In the genomic region with DNA sequence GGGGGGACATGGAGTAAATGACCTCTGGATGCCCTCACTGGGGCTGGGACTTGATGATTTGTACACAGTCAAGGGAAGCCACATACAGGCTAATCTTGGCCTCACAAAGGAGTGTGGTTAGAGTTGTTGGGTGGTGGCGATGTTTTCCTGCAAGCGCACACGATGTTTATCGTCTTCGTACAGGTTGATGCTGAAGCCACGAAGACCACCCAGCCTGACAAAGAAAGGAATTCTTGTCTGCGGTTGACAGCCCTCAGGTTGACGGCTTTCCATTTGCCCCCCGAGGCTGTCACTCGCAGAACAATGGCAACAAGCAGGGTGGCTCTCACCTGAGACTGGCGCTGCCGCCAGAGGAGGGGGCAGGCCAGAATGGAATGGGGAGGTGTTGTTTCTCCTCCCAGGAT, we compare ENCODE assay signal across 12 cellular contexts. TPM values are rescaled to one million over a fixed set of nuclear protein-coding genes. Genes with fewer than 3 reads are reported as not detected.
DNase-seq lines count a peak whose midpoint lies in the region; ATAC-seq lines count a peak whose summit lies in the region.
"Had no signal": no experiment of that assay in that cellular context is flagged by ENCODE, and none has a peak within 500 bp of the region (broad histone marks: within the 10 kb centered on the region; RNA-seq: fewer than 3 reads in every experiment).

No MANE protein-coding gene starts in this region.

- no peaks in the 10 kb centered on the region for H3K9me3 Mint-ChIP-seq in CD4-positive, alpha-beta memory T cell

- H3K4me3 Mint-ChIP-seq in CD4-positive, alpha-beta memory T cell, result peak overlapping the region in 5 of 8 donors; percentile 27 to 55 (median 46)

- intact Hi-C loops in CD4-positive, alpha-beta memory T cell (cut with micrococcal nuclease), result loop anchor here (5.0 kb wide), 1 partner anchor 91 kb away; no protein-coding TSS in a partner anchor

- peaks cover 27% of the 10 kb centered on the region for H3K4me1 ChIP-seq in CD4-positive, alpha-beta memory T cell (ENCODE audit: insufficient read depth, low read length)
- H3K4me1 ChIP-seq in HUES48 (ENCODE audit: control insufficient read depth, insufficient read depth, low read length), result peaks cover 22% of the 10 kb centered on the region
- H3K4me1 ChIP-seq: colonic mucosa had no signal

- H3K4me3 ChIP-seq in CD4-positive, alpha-beta memory T cell (ENCODE audit: low read length in 2 of 2), result no peak overlapping the region
- peak overlapping the region; percentile 13; the same call in 1 of the 2 replicates for H3K4me3 ChIP-seq in HUES48 (ENCODE audit: low read depth, low read length)
- H3K4me3 ChIP-seq in MG63, result no peak overlapping the region
- H3K4me3 ChIP-seq: colonic mucosa, ovary, sigmoid colon had no signal

- H3K36me3 ChIP-seq in CD4-positive, alpha-beta memory T cell (ENCODE audit: insufficient read depth, low read length), result no peaks in the 10 kb centered on the region
- H3K36me3 ChIP-seq in HUES48 (ENCODE audit: control insufficient read depth, insufficient read depth, low read length) (no peaks in the 10 kb centered on the region), MG63 (no peaks in the 10 kb centered on the region)
- H3K36me3 ChIP-seq: colonic mucosa, ovary, sigmoid colon had no signal

- ATAC-seq in GM21381 (IDR thresholded peaks at IDR 0.05; ENCODE audit: unreplicated experiment) (no peak), GM18867 (IDR thresholded peaks at IDR 0.05; ENCODE audit: unreplicated experiment) (no peak), HG03045 (IDR thresholded peaks at IDR 0.05; ENCODE audit: unreplicated experiment) (no peak)

- H3K36me3 Mint-ChIP-seq in CD4-positive, alpha-beta memory T cell, result no peaks in the 10 kb centered on the region

- CTCF ChIA-PET in CD4-positive, alpha-beta memory T cell (lab: Charles Lee; ENCODE audit: partially characterized antibody), result interaction anchor here (0.6 to 5.4 kb wide), 2 partner anchors 190 to 324 kb away, joined by 3 to 32 read pairs; no protein-coding TSS in a partner anchor

- DNase-seq in CD4-positive, alpha-beta memory T cell, result no peak
- peak; percentile 15 for DNase-seq in astrocyte of the hippocampus (ENCODE audit: low read depth, low spot score)
- peak; percentile 66 for DNase-seq in islet precursor cell
- no peak for DNase-seq in MG63
- DNase-seq: sigmoid colon had no signal

- peak overlapping the region in 4 of 7 donors; percentile 30 to 57 (median 43) for H3K27ac Mint-ChIP-seq in CD4-positive, alpha-beta memory T cell

- peaks cover 16 to 37% (median 23%) of the 10 kb centered on the region in 4 donors for H3K4me1 Mint-ChIP-seq in CD4-positive, alpha-beta memory T cell

- no peak overlapping the region for H3K27ac ChIP-seq in CD4-positive, alpha-beta memory T cell (ENCODE audit: low read depth, low read length)
- no peak overlapping the region for H3K27ac ChIP-seq in HUES48 (ENCODE audit: low read depth, low read length)
- H3K27ac ChIP-seq: colonic mucosa, KMS-11, ovary, sigmoid colon had no signal

- peaks cover 4 to 7% of the 10 kb centered on the region in 2 donors for H3K27me3 Mint-ChIP-seq in CD4-positive, alpha-beta memory T cell

- H3K9ac ChIP-seq in HUES48 (ENCODE audit: low read depth, low read length), result no peak overlapping the region
- H3K9ac ChIP-seq: KMS-11 had no signal

- POLR2A ChIA-PET in CD4-positive, alpha-beta memory T cell (lab: Charles Lee; ENCODE audit: partially characterized antibody), result no interaction called here

- peaks cover 10% of the 10 kb centered on the region for H3K27me3 ChIP-seq in CD4-positive, alpha-beta memory T cell (ENCODE audit: insufficient read depth, low read length)
- H3K27me3 ChIP-seq in HUES48 (ENCODE audit: control insufficient read depth, insufficient read depth, low read length), result 0 out of 2 replicates have a peak, but pooled peaks cover 7% of the 10 kb centered on the region
- no peaks in the 10 kb centered on the region for H3K27me3 ChIP-seq in MG63
- H3K27me3 ChIP-seq: colonic mucosa, ovary had no signal

- no peaks in the 10 kb centered on the region for H3K9me3 ChIP-seq in CD4-positive, alpha-beta memory T cell (ENCODE audit: control insufficient read depth in 1 of 2, low read length in 2 of 2)
- H3K9me3 ChIP-seq in HUES48 (ENCODE audit: control insufficient read depth, insufficient read depth, low read length) (no peaks in the 10 kb centered on the region), MG63 (peaks cover 2% of the 10 kb centered on the region)
- H3K9me3 ChIP-seq: colonic mucosa, ovary, sigmoid colon had no signal

RNA-seq across cellular contexts. Expression of a gene that starts 14.1 kb away (rescaled TPM):
- total RNA-seq in CD4-positive, alpha-beta memory T cell, result 10 to 100 TPM; 24.0 to 25.5 TPM
- 10 to 100 TPM; 32.3 to 36.2 TPM for polyA plus RNA-seq in CD4-positive, alpha-beta memory T cell
- total RNA-seq in MG63 (2014; rRNA removed; shearing (Covaris generic); ENCODE audit: low replicate concordance), result 4.9 and 15.5 TPM in 2 replicates

Comparison
In these comparisons a context has a peak if more than half of its experiments do, and no peak if none do; other contexts are left out.
1. DNase-seq: peak in astrocyte of the hippocampus (single experiment) and islet precursor cell (single experiment); none in CD4-positive, alpha-beta memory T cell (0 of 5) and MG63 (single experiment).